In the genomic region with DNA sequence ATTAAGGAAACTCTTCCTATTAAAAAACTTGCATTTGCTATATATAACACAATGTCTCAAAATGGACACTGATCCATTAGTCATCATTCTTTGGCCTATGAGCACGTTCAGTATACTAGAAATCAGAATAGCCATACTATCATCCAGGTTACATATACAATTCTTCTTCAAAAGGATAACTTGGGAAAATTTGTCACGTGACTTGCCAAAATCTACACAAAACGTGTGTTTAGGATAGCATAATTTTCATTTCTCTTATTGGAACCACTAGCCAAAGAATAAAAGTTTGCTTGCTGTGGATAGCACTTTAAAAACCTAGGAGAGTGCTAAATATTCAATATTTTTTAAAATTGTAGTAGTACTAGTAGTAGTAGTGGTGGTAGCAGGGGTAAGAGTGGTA, we compare ENCODE assay signal across 34 cellular contexts.
"Had no signal": no experiment of that assay in that cellular context is flagged by ENCODE, and none has a peak within 500 bp of the region (broad histone marks: within the 10 kb centered on the region; RNA-seq: fewer than 3 reads in every experiment).

No MANE protein-coding gene starts in this region.

- FAIRE-seq: astrocyte, bronchial epithelial cell had no signal

- H3K27ac ChIP-seq: adrenal gland, ascending aorta, body of pancreas, brain microvascular endothelial cell, breast epithelium, cardiac muscle cell had no signal

- ATAC-seq: activated naive CD4-positive, alpha-beta T cell treated with anti-CD3 and anti-CD28 coated beads, Interleukin-2, amount 50 U/mL, for 72 hours; activated naive CD8-positive, alpha-beta T cell treated with anti-CD3 and anti-CD28 coated beads, Interleukin-2, amount 50 U/mL, for 24 hours; activated T-cell treated with anti-CD3 and anti-CD28 coated beads, Interleukin-2, amount 50 U/mL, for 4 hours; activated T-cell treated with anti-CD3 and anti-CD28 coated beads, Interleukin-2, amount 50 U/mL, for 72 hours; activated T-helper 17 cell treated with anti-CD3 and anti-CD28 coated beads, Interleukin-2, amount 50 U/mL, for 72 hours; body of pancreas had no signal

- H3K36me3 ChIP-seq: adrenal gland, ascending aorta, brain microvascular endothelial cell, breast epithelium, cardiac muscle cell had no signal

- DNase-seq: activated effector memory CD4-positive, alpha-beta T cell treated with anti-CD3 and anti-CD28 coated beads, Interleukin-2, amount 50 U/mL, for 16 hours; activated effector memory CD4-positive, alpha-beta T cell treated with Interleukin-2 at 50 U/mL for 16 hours; activated gamma-delta T cell; activated gamma-delta T cell treated with Interleukin-2 at 50 U/mL for 16 hours; activated naive CD4-positive, alpha-beta T cell; activated naive CD4-positive, alpha-beta T cell treated with anti-CD3 and anti-CD28 coated beads for 36 hours; activated naive CD4-positive, alpha-beta T cell treated with anti-CD3 and anti-CD28 coated beads, Interleukin-2, amount 10 ng/mL, durations not matched to agents 7 days and 5 days; activated naive CD4-positive, alpha-beta T cell treated with anti-CD3 and anti-CD28 coated beads, Interleukin-2, amount 50 U/mL, for 16 hours; activated naive CD4-positive, alpha-beta T cell treated with Interleukin-2 at 50 U/mL for 16 hours; activated naive CD8-positive, alpha-beta T cell treated with anti-CD3 and anti-CD28 coated beads for 36 hours; activated naive CD8-positive, alpha-beta T cell treated with anti-CD3 and anti-CD28 coated beads, Interleukin-2, amount 10 ng/mL, durations not matched to agents 7 days and 5 days; activated naive CD8-positive, alpha-beta T cell treated with anti-CD3 and anti-CD28 coated beads, Interleukin-2, amount 50 U/mL, for 24 hours; activated T-cell treated with anti-CD3 and anti-CD28 coated beads, Interleukin-2, amount 50 U/mL, for 1 hour; activated T-cell treated with anti-CD3 and anti-CD28 coated beads, Interleukin-2, amount 50 U/mL, for 24 hours; activated T-cell treated with anti-CD3 and anti-CD28 coated beads, Interleukin-2, amount 50 U/mL, for 4 hours; activated T-cell treated with anti-CD3 and anti-CD28 coated beads, Interleukin-2, amount 50 U/mL, for 48 hours; activated T-cell treated with anti-CD3 and anti-CD28 coated beads, Interleukin-2, amount 50 U/mL, for 72 hours; adrenal gland; amniotic stem cell; amygdala; anterior cingulate cortex; aorta; body of pancreas; brain microvascular endothelial cell; caudate nucleus; central memory CD4-positive, alpha-beta T cell; cerebellar nuclear complex had no signal

- H3K4me3 ChIP-seq: adrenal gland, ascending aorta, body of pancreas, breast epithelium, cardiac muscle cell had no signal

- H3K4me1 ChIP-seq: adrenal gland, ascending aorta, body of pancreas, breast epithelium had no signal

- H3K9me3 ChIP-seq: adrenal gland, ascending aorta, body of pancreas, breast epithelium had no signal

- H3K27me3 ChIP-seq: adrenal gland, ascending aorta, body of pancreas, brain microvascular endothelial cell, breast epithelium, cardiac muscle cell had no signal
